In genomic region chr17:81000631-81001357, GRCh38 we compare ENCODE assay signal across 17 cellular contexts. TPM values are rescaled to one million over a fixed set of nuclear protein-coding genes. Genes with fewer than 3 reads are reported as not detected.
DNase-seq lines count a peak whose midpoint lies in the region; ATAC-seq and TF ChIP-seq lines count a peak whose summit lies in the region.
"Had no signal": no experiment of that assay in that cellular context is flagged by ENCODE, and none has a peak within 500 bp of the region (broad histone marks: within the 10 kb centered on the region; RNA-seq: fewer than 3 reads in every experiment).

No MANE protein-coding gene starts in this region.

- no peaks in the 10 kb centered on the region for H3K9me3 ChIP-seq in right lobe of liver
- H3K9me3 ChIP-seq in upper lobe of right lung = no peaks in the 10 kb centered on the region
- no peaks in the 10 kb centered on the region for H3K9me3 ChIP-seq in Karpas-422 (ENCODE audit: low read length)
- H3K9me3 ChIP-seq: BLaER1 treated with 17β-estradiol and CSF1 and Interleukin-3, amounts not matched to agents 10 nM and 100 nM; Peyer's patch; tibial artery had no signal

- H3K27me3 ChIP-seq in right lobe of liver (peaks cover 0 to 4% of the 10 kb centered on the region in 2 donors), upper lobe of right lung (peaks cover 28% of the 10 kb centered on the region), Karpas-422 (ENCODE audit: low read length) (no peaks in the 10 kb centered on the region)

- peak; percentile 14 for DNase-seq in activated naive CD4-positive, alpha-beta T cell treated with anti-CD3 and anti-CD28 coated beads, Interleukin-2, amount 10 ng/mL, durations not matched to agents 7 days and 5 days
- DNase-seq in activated naive CD4-positive, alpha-beta T cell treated with Interleukin-2 at 50 U/mL for 16 hours = no peak
- DNase-seq in coronary artery (ENCODE audit: low spot score) = peak; percentile 67
- DNase-seq in right lobe of liver = peak; percentile 72 to 91 (median 87)
- DNase-seq in upper lobe of right lung = peak; percentile 58
- no peak for DNase-seq in Karpas-422
- DNase-seq in NCI-H524 (lab: John Stamatoyannopoulos, UW) = no peak
- DNase-seq in endothelial cell (ENCODE audit: low spot score) = no peak
- DNase-seq: activated naive CD8-positive, alpha-beta T cell treated with anti-CD3 and anti-CD28 coated beads, Interleukin-2, amount 50 U/mL, for 24 hours; foreskin melanocyte; HFFc6; NCI-H1930; Peyer's patch; retina; tibial artery had no signal

- H4K20me1 ChIP-seq in Karpas-422 (ENCODE audit: insufficient read depth, low read depth, low read length) = 0 out of 2 replicates have a peak, but pooled peaks cover 6% of the 10 kb centered on the region

- TF ChIP-seq POLR2A in right lobe of liver (IDR thresholded peaks at IDR 0.05) = no peak

- H3K4me3 ChIP-seq in coronary artery = no peak overlapping the region
- no peak overlapping the region for H3K4me3 ChIP-seq in right lobe of liver
- H3K4me3 ChIP-seq in upper lobe of right lung = no peak overlapping the region
- no peak overlapping the region for H3K4me3 ChIP-seq in Karpas-422 (ENCODE audit: low read length)
- H3K4me3 ChIP-seq: BLaER1 treated with 17β-estradiol and CSF1 and Interleukin-3, amounts not matched to agents 10 nM and 100 nM; Peyer's patch; tibial artery had no signal

- WGBS in right lobe of liver (ENCODE audit: insufficient coverage, low coverage, low lambda C conversion rate, missing lambda C conversion rate) = 18% methylated on average over 6 of the region's 18 CpGs

- no peak overlapping the region for H3K27ac Mint-ChIP-seq in activated naive CD4-positive, alpha-beta T cell treated with anti-CD3 and anti-CD28 coated beads, Interleukin-2, amount 10 ng/mL, durations not matched to agents 7 days and 5 days
- no peak overlapping the region for H3K27ac Mint-ChIP-seq in endothelial cell (ENCODE audit: unreplicated experiment)
- H3K27ac Mint-ChIP-seq: activated naive CD8-positive, alpha-beta T cell treated with anti-CD3 and anti-CD28 coated beads, Interleukin-2, amount 50 U/mL, for 24 hours; HFFc6; stimulated activated effector memory CD8-positive, alpha-beta T cell treated with anti-CD3 and anti-CD28 coated beads, Interleukin-12 subunit alpha, Interleukin-12 subunit beta, amount 100 ng/mL, for 72 hours had no signal

- no peaks in the 10 kb centered on the region for H3K79me2 ChIP-seq in Karpas-422 (ENCODE audit: low read length)

- H2AFZ ChIP-seq in Karpas-422 (ENCODE audit: low read length) = no peak overlapping the region

- H3K4me1 ChIP-seq in right lobe of liver = peaks cover 0 to 37% (median 11%) of the 10 kb centered on the region in 4 donors
- H3K4me1 ChIP-seq in upper lobe of right lung = peaks cover 22% of the 10 kb centered on the region
- no peaks in the 10 kb centered on the region for H3K4me1 ChIP-seq in Karpas-422 (ENCODE audit: low read length)

- no peak overlapping the region for H3K9ac ChIP-seq in Karpas-422 (ENCODE audit: low read length)
- H3K9ac ChIP-seq: BLaER1 treated with 17β-estradiol and CSF1 and Interleukin-3, amounts not matched to agents 10 nM and 100 nM had no signal

- H3K27ac ChIP-seq in coronary artery = no peak overlapping the region
- peak overlapping the region in 1 of 3 donors; percentile 58 for H3K27ac ChIP-seq in right lobe of liver
- no peak overlapping the region for H3K27ac ChIP-seq in upper lobe of right lung
- H3K27ac ChIP-seq in Karpas-422 (ENCODE audit: low read length) = no peak overlapping the region
- H3K27ac ChIP-seq: BLaER1 treated with 17β-estradiol and CSF1 and Interleukin-3, amounts not matched to agents 10 nM and 100 nM; Peyer's patch; tibial artery had no signal

- H3K4me3 Mint-ChIP-seq in activated naive CD4-positive, alpha-beta T cell treated with anti-CD3 and anti-CD28 coated beads, Interleukin-2, amount 10 ng/mL, durations not matched to agents 7 days and 5 days = no peak overlapping the region
- no peak overlapping the region for H3K4me3 Mint-ChIP-seq in endothelial cell (ENCODE audit: unreplicated experiment)
- H3K4me3 Mint-ChIP-seq: activated naive CD8-positive, alpha-beta T cell treated with anti-CD3 and anti-CD28 coated beads, Interleukin-2, amount 50 U/mL, for 24 hours; HFFc6; stimulated activated effector memory CD8-positive, alpha-beta T cell treated with anti-CD3 and anti-CD28 coated beads, Interleukin-12 subunit alpha, Interleukin-12 subunit beta, amount 100 ng/mL, for 72 hours had no signal

- H3K36me3 ChIP-seq in right lobe of liver (peaks cover 0 to 34% (median 6%) of the 10 kb centered on the region in 4 donors), upper lobe of right lung (peaks cover 42% of the 10 kb centered on the region), Karpas-422 (ENCODE audit: insufficient read depth, low read length) (no peaks in the 10 kb centered on the region)

- intact Hi-C loops in right lobe of liver (cut with DNase I) = no loop called here
- intact Hi-C loops in upper lobe of right lung (cut with DNase I) = no loop called here

- CTCF ChIA-PET in activated naive CD4-positive, alpha-beta T cell treated with anti-CD3 and anti-CD28 coated beads, Interleukin-2, amount 10 ng/mL, durations not matched to agents 7 days and 5 days (lab: Charles Lee) = no interaction called here

- no peaks in the 10 kb centered on the region for H3K9me3 Mint-ChIP-seq in activated naive CD4-positive, alpha-beta T cell treated with anti-CD3 and anti-CD28 coated beads, Interleukin-2, amount 10 ng/mL, durations not matched to agents 7 days and 5 days
- H3K9me3 Mint-ChIP-seq in endothelial cell (ENCODE audit: unreplicated experiment) = no peaks in the 10 kb centered on the region
- H3K9me3 Mint-ChIP-seq: activated naive CD8-positive, alpha-beta T cell treated with anti-CD3 and anti-CD28 coated beads, Interleukin-2, amount 50 U/mL, for 24 hours; HFFc6; stimulated activated effector memory CD8-positive, alpha-beta T cell treated with anti-CD3 and anti-CD28 coated beads, Interleukin-12 subunit alpha, Interleukin-12 subunit beta, amount 100 ng/mL, for 72 hours had no signal

- H3K4me2 ChIP-seq in Karpas-422 (ENCODE audit: low read depth, low read length, poor library complexity, severe bottlenecking) = no peak overlapping the region
- H3K4me2 ChIP-seq: BLaER1 treated with 17β-estradiol and CSF1 and Interleukin-3, amounts not matched to agents 10 nM and 100 nM had no signal

- H3K4me1 Mint-ChIP-seq in activated naive CD4-positive, alpha-beta T cell treated with anti-CD3 and anti-CD28 coated beads, Interleukin-2, amount 10 ng/mL, durations not matched to agents 7 days and 5 days = peaks cover 11% of the 10 kb centered on the region
- H3K4me1 Mint-ChIP-seq in endothelial cell (ENCODE audit: unreplicated experiment) = peaks cover 6% of the 10 kb centered on the region

- TF ChIP-seq CTCF in coronary artery (IDR thresholded peaks at IDR 0.05) = no peak
- no peak for TF ChIP-seq CTCF in right lobe of liver (IDR thresholded peaks at IDR 0.05)
- TF ChIP-seq CTCF in upper lobe of right lung (IDR thresholded peaks at IDR 0.05) = no peak
- TF ChIP-seq CTCF in endothelial cell (IDR thresholded peaks at IDR 0.05; ENCODE audit: unreplicated experiment) = no peak

- peaks cover 10% of the 10 kb centered on the region for H3K36me3 Mint-ChIP-seq in activated naive CD4-positive, alpha-beta T cell treated with anti-CD3 and anti-CD28 coated beads, Interleukin-2, amount 10 ng/mL, durations not matched to agents 7 days and 5 days
- peaks cover 17% of the 10 kb centered on the region for H3K36me3 Mint-ChIP-seq in endothelial cell (ENCODE audit: low read depth, unreplicated experiment)

- no peaks in the 10 kb centered on the region for H3K9me2 ChIP-seq in Karpas-422 (replicated peaks; ENCODE audit: insufficient read depth, low read length)

- peaks cover 49% of the 10 kb centered on the region for H3K27me3 Mint-ChIP-seq in activated naive CD4-positive, alpha-beta T cell treated with anti-CD3 and anti-CD28 coated beads, Interleukin-2, amount 10 ng/mL, durations not matched to agents 7 days and 5 days
- peaks cover 24% of the 10 kb centered on the region for H3K27me3 Mint-ChIP-seq in endothelial cell (ENCODE audit: unreplicated experiment)

- ATAC-seq in right lobe of liver (peak; percentile 84 to 88 (median 86)), upper lobe of right lung (no peak)
- ATAC-seq: activated naive CD8-positive, alpha-beta T cell treated with anti-CD3 and anti-CD28 coated beads, Interleukin-2, amount 50 U/mL, for 24 hours; stimulated activated effector memory CD8-positive, alpha-beta T cell treated with anti-CD3 and anti-CD28 coated beads, Interleukin-12 subunit alpha, Interleukin-12 subunit beta, amount 100 ng/mL, for 72 hours had no signal

RNA-seq across cellular contexts. Expression of gene CHMP6, which starts 9.2 kb away (rescaled TPM):
- total RNA-seq in right lobe of liver (10 to 100 TPM; 13.4 to 27.8 (median 15.6) TPM), upper lobe of right lung (29.9 TPM), endothelial cell (ENCODE audit: unreplicated experiment) (34.3 TPM)
- 16.1 and 23.1 TPM in 2 replicates for total RNA-seq in Karpas-422 (2014; rRNA removed; shearing (Covaris generic); ENCODE audit: low replicate concordance)

RNA-seq across cellular contexts. Expression of gene BAIAP2, which starts 34.2 kb away (rescaled TPM):
- total RNA-seq in right lobe of liver (100 to 1,000 TPM in 1 of 6 experiments, 10 to 100 TPM in 5; 46.6 to 139 (median 63.3) TPM), upper lobe of right lung (139 TPM), endothelial cell (ENCODE audit: unreplicated experiment) (67.8 TPM)
- not detected in 2 replicates for total RNA-seq in Karpas-422 (2014; rRNA removed; shearing (Covaris generic); ENCODE audit: low replicate concordance)

Comparison
In these comparisons a context has a peak if more than half of its experiments do, and no peak if none do; other contexts are left out.
1. DNase-seq: peak in activated naive CD4-positive, alpha-beta T cell treated with anti-CD3 and anti-CD28 coated beads, Interleukin-2, amount 10 ng/mL, durations not matched to agents 7 days and 5 days (single experiment), coronary artery (single experiment), right lobe of liver (3 of 3) and upper lobe of right lung (single experiment); none in activated naive CD4-positive, alpha-beta T cell treated with Interleukin-2 at 50 U/mL for 16 hours (single experiment), Karpas-422 (single experiment), NCI-H524 (0 of 2) and endothelial cell (single experiment).
2. RNA of gene BAIAP2, which starts 34.2 kb away (total RNA-seq): 139 TPM in upper lobe of right lung (single experiment), 67.8 TPM in endothelial cell (single experiment) and 46.6 to 139 TPM in right lobe of liver; not detected in Karpas-422; every median in the first group is over 10 times any median in the second.